8 cellular contexts compared by ENCODE assay signal in genomic region chr1:161523817-161524741, GRCh38. TPM values are rescaled to one million over a fixed set of nuclear protein-coding genes. Genes with fewer than 3 reads are reported as not detected.
DNase-seq lines count a peak whose midpoint lies in the region; ATAC-seq and TF ChIP-seq lines count a peak whose summit lies in the region.
"Not testable (repeated sequence)": the region's sequence is repeated elsewhere in the genome, so short reads cannot be mapped to it uniquely, and the experiment has no call there.

Gene HSPA6, plus strand, starts transcription at chr1:161524540. Its CDS starts 119 bp downstream, at chr1:161524659.

- not testable (repeated sequence) for TF ChIP-seq CTCF in GM06990 (IDR thresholded peaks at IDR 0.05; ENCODE audit: insufficient read depth, low read length, poor library complexity, severe bottlenecking); ovary (IDR thresholded peaks at IDR 0.05); testis (IDR thresholded peaks at IDR 0.05)

- peak within 1 kb of the TSS; percentile 89 to 90 for H3K27ac ChIP-seq in ovary
- peak within 1 kb of the TSS; percentile 84 to 89 for H3K27ac ChIP-seq in testis

- not testable (repeated sequence) for H3K27me3 ChIP-seq in GM06990 (replicated peaks; ENCODE audit: control insufficient read depth, insufficient read depth, low read length); ovary; testis

- WGBS in ovary, 3 donors, result 0% methylated on average over 55 to 62 of the region's 72 CpGs
- WGBS in testis, 2 donors, result 0% methylated on average over 21 to 34 of the region's 72 CpGs

- peak; percentile 13 for TF ChIP-seq POLR2A in ovary (IDR thresholded peaks at IDR 0.05)
- not testable (repeated sequence) for TF ChIP-seq POLR2A in testis (IDR thresholded peaks at IDR 0.05)

- ATAC-seq in HG02798 (IDR thresholded peaks at IDR 0.05; ENCODE audit: poor library complexity, unreplicated experiment), result peak; percentile 62

- H3K4me3 ChIP-seq in GM06990 (replicated peaks; ENCODE audit: low read depth, low read length), result peak within 1 kb of the TSS; percentile 73
- peak within 1 kb of the TSS; percentile 67 for H3K4me3 ChIP-seq in ovary
- peak within 1 kb of the TSS; percentile 69 to 79 for H3K4me3 ChIP-seq in testis

- H3K4me1 ChIP-seq in ovary (ENCODE audit: insufficient read depth); testis: not testable (repeated sequence)

- intact Hi-C loops in cardiac septum (cut with DNase I); testis (cut with DNase I; ENCODE audit: low total_unique reads): not testable (repeated sequence)
- intact Hi-C loops in ovary (cut with DNase I), result loop anchor here in 1 of 4 donors (10.0 kb wide), 1 partner anchor 119 kb away; no protein-coding TSS in a partner anchor

- not testable (repeated sequence) for H3K36me3 ChIP-seq in GM06990 (ENCODE audit: control insufficient read depth, insufficient read depth, low read length); ovary; testis (ENCODE audit: low read depth, missing control alignments)

- not testable (repeated sequence) for H3K9me3 ChIP-seq in ovary, testis

- peak; percentile 84 for DNase-seq in GM06990 (ENCODE audit: extremely low read depth, insufficient read length)
- DNase-seq in NCI-H187 treated with DMSO at 0.1 percent for 48 hours (lab: John Stamatoyannopoulos, UW), result peak; percentile 76
- peak; percentile 32 for DNase-seq in T-helper 22 cell (ENCODE audit: low read depth)
- DNase-seq in amniotic stem cell (lab: John Stamatoyannopoulos, UW), result peak; percentile 27
- DNase-seq in cardiac septum (ENCODE audit: low spot score), result peak; percentile 78
- DNase-seq in ovary, result peak; percentile 52 to 81 (median 75)
- DNase-seq in testis, result peak; percentile 85

- not testable (repeated sequence) for TF ChIP-seq EP300 in ovary (IDR thresholded peaks at IDR 0.05)

RNA-seq across cellular contexts. Expression of gene HSPA6, which starts in this region (rescaled TPM):
- 1.9 TPM for total RNA-seq in cardiac septum
- 1 to 10 TPM; 1.2 to 7.9 (median 2.7) TPM for total RNA-seq in ovary
- 1 to 10 TPM in 1 of 2 donors, under 1 TPM in 1; 0.87 to 1.4 TPM for polyA plus RNA-seq in ovary
- 1 to 10 TPM in 1 of 2 donors, under 1 TPM in 1; 0.94 to 2.5 TPM for total RNA-seq in testis
- 2.8 TPM for polyA plus RNA-seq in testis (ENCODE audit: insufficient read depth, low read depth, low replicate concordance)

Comparison
In these comparisons a context has a peak if more than half of its experiments do, and no peak if none do; other contexts are left out.
1. Peak in every context shown above with its lines: DNase-seq, ATAC-seq, H3K4me3 ChIP-seq and H3K27ac ChIP-seq.
2. DNase-seq: peak in every context shown above with its lines; median percentile 85 in testis; 84 in GM06990; 78 in cardiac septum; 76 in NCI-H187 treated with DMSO at 0.1 percent for 48 hours; 75 in ovary; 32 in T-helper 22 cell; 27 in amniotic stem cell.